ENCODE assay signal across 10 cellular contexts in genomic region chr2:30503007-30503691, GRCh38. TPM values are rescaled to one million over a fixed set of nuclear protein-coding genes. Genes with fewer than 3 reads are reported as not detected.
DNase-seq lines count a peak whose midpoint lies in the region; ATAC-seq and TF ChIP-seq lines count a peak whose summit lies in the region.
"Had no signal": no experiment of that assay in that cellular context is flagged by ENCODE, and none has a peak within 500 bp of the region (broad histone marks: within the 10 kb centered on the region; RNA-seq: fewer than 3 reads in every experiment).

No MANE protein-coding gene starts in this region.

- H2AFZ ChIP-seq in hepatocyte, result no peak overlapping the region

- no peak overlapping the region for H3K9ac ChIP-seq in SK-N-MC (ENCODE audit: insufficient read length)

- peak; percentile 37 for ATAC-seq in GM18870 (IDR thresholded peaks at IDR 0.05; ENCODE audit: unreplicated experiment)
- no peak for ATAC-seq in GM19324 (IDR thresholded peaks at IDR 0.05; ENCODE audit: low FRiP score, unreplicated experiment)
- ATAC-seq: left colon had no signal

- H3K9me3 ChIP-seq in A673 (ENCODE audit: low read depth, low read length, poor library complexity, severe bottlenecking) (peaks cover 33% of the 10 kb centered on the region), SK-N-MC (ENCODE audit: low read depth, low read length) (peaks cover 7% of the 10 kb centered on the region), hepatocyte (ENCODE audit: low read depth) (peaks cover 7% of the 10 kb centered on the region)

- WGBS in hepatocyte (ENCODE audit: low lambda C conversion rate, missing lambda C conversion rate), result 91% methylated on average over 2 of the region's 2 CpGs

- H3K79me2 ChIP-seq in hepatocyte, result peaks cover 37% of the 10 kb centered on the region

- BruUV-seq in A673 (replicated peaks; lab: Mats Ljungman, UMichigan), result no TSS peak

- TF ChIP-seq CTCF in A673 (conservative IDR thresholded peaks at IDR 0.05; ENCODE audit: low read depth, low read length), result peak; percentile 37; the same call in 1 of the 2 replicates
- no peak for TF ChIP-seq CTCF in hepatocyte (IDR thresholded peaks at IDR 0.05; ENCODE audit: poor library complexity)
- TF ChIP-seq CTCF in GM10248 (IDR thresholded peaks at IDR 0.05; ENCODE audit: control extremely low read depth, extremely low read depth, low read depth, missing control alignments), result no peak

- H3K4me2 ChIP-seq in hepatocyte, result no peak overlapping the region

- H3K4me3 ChIP-seq in A673 (ENCODE audit: low read depth, low read length, poor library complexity, severe bottlenecking), result no peak overlapping the region
- H3K4me3 ChIP-seq in SK-N-MC, result no peak overlapping the region
- H3K4me3 ChIP-seq in hepatocyte, result no peak overlapping the region

- DNase-seq in A673 (ENCODE audit: low spot score) (no peak), SK-N-MC (ENCODE audit: low read depth, low spot score) (peak; percentile 26), hepatocyte (ENCODE audit: low spot score) (no peak), anterior cingulate cortex (lab: John Stamatoyannopoulos, UW) (no peak), GM10248 (ENCODE audit: extremely low spot score) (no peak), GDM1 (lab: John Stamatoyannopoulos, UW) (no peak)
- DNase-seq: amniotic stem cell, left colon had no signal

- H3K27ac ChIP-seq in A673 (ENCODE audit: low read depth, low read length, poor library complexity, severe bottlenecking), result no peak overlapping the region
- peak overlapping the region; percentile 81 for H3K27ac ChIP-seq in SK-N-MC
- H3K27ac ChIP-seq in hepatocyte, result peak overlapping the region; percentile 16

- H4K20me1 ChIP-seq in hepatocyte (ENCODE audit: insufficient read depth, poor library complexity, severe bottlenecking), result no peaks in the 10 kb centered on the region

- no peaks in the 10 kb centered on the region for H3K9me2 ChIP-seq in hepatocyte (replicated peaks; ENCODE audit: insufficient read depth)

- H3K27me3 ChIP-seq in A673 (replicated peaks; ENCODE audit: insufficient read depth, low read depth, low read length, poor library complexity), result no peaks in the 10 kb centered on the region
- H3K27me3 ChIP-seq in hepatocyte, result no peaks in the 10 kb centered on the region

- CTCF ChIA-PET in A673 (lab: Charles Lee) (no interaction called here), GM10248 (lab: Yijun Ruan, JAX) (interaction anchor here (1.0 to 1.3 kb wide), 4 partner anchors 8 to 121 kb away, joined by 3 to 5 read pairs (median 4); no protein-coding TSS in a partner anchor)

- intact Hi-C loops in A673 (cut with micrococcal nuclease; ENCODE audit: unreplicated experiment), result no loop called here

- H3K36me3 ChIP-seq in A673 (ENCODE audit: insufficient read depth, low read length, poor library complexity, severe bottlenecking) (peaks cover 3% of the 10 kb centered on the region), SK-N-MC (ENCODE audit: insufficient read depth, low read length) (peaks cover 11% of the 10 kb centered on the region), hepatocyte (replicated peaks; ENCODE audit: insufficient read depth, low read depth) (no peaks in the 10 kb centered on the region)

- POLR2A ChIA-PET in A673 (lab: Charles Lee; ENCODE audit: low non-redundant PET), result no interaction called here
- POLR2A ChIA-PET in GM10248 (lab: Yijun Ruan, JAX), result no interaction called here

- H3K4me1 ChIP-seq in A673 (ENCODE audit: insufficient read depth, low read length, poor library complexity, severe bottlenecking), result no peaks in the 10 kb centered on the region
- peaks cover 21% of the 10 kb centered on the region for H3K4me1 ChIP-seq in hepatocyte (ENCODE audit: insufficient read depth)

RNA-seq across cellular contexts. Expression of gene LCLAT1, which starts 56.1 kb away (rescaled TPM):
- total RNA-seq in A673 (2021) (31.7 and 35.3 TPM in 2 replicates), hepatocyte (13.6 and 15.4 TPM in 2 replicates)
- 9.8 and 10.1 TPM in 2 replicates for polyA plus RNA-seq in hepatocyte
